Comparison of ENCODE assay signal across 17 cellular contexts in the genomic region with DNA sequence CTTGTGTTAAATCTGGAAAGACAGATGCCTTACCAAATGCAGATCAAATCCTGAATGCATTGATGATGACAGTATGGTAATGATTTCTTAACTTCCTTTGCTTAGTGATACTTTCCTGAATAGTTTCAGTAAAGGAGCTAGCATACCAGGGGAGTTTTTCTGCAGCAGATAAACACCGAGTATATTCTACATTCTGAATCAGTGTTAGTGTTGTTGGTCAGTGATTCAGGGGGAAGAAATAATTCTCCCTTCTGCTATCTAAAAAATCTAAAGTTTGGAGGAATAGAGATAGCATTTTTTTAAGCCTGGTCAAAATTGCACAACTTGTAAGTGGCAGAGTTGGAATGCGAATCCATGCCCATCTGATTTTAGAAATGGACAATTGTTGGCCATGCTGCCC.
"Had no signal": no experiment of that assay in that cellular context is flagged by ENCODE, and none has a peak within 500 bp of the region (broad histone marks: within the 10 kb centered on the region; RNA-seq: fewer than 3 reads in every experiment).

No MANE protein-coding gene starts in this region.

- H3K27me3 ChIP-seq: adrenal gland, thyroid gland had no signal

- H3K4me3 ChIP-seq: adrenal gland, lung, thyroid gland had no signal

- H3K27ac ChIP-seq: adrenal gland, thyroid gland had no signal

- H3K4me1 ChIP-seq: adrenal gland, thyroid gland had no signal

- ATAC-seq: effector memory CD8-positive, alpha-beta T cell; left lobe of liver had no signal

- H3K36me3 ChIP-seq: adrenal gland, thyroid gland had no signal

- H3K9me3 ChIP-seq: adrenal gland, thyroid gland had no signal

- DNase-seq: activated CD4-positive, alpha-beta T cell treated with anti-CD3 and anti-CD28 coated beads, Interleukin-2, amount 10 ng/mL, durations not matched to agents 24 days and 14 days; activated CD8-positive, alpha-beta memory T cell treated with anti-CD3 and anti-CD28 coated beads for 24 hours; activated CD8-positive, alpha-beta memory T cell treated with anti-CD3 and anti-CD28 coated beads, Interleukin-2, amount 50 U/mL, for 48 hours; activated gamma-delta T cell; adrenal gland; effector memory CD8-positive, alpha-beta T cell; head of caudate nucleus; kidney; stimulated activated CD4-positive, alpha-beta T cell treated with anti-CD3 and anti-CD28 coated beads, Interleukin-12 subunit alpha, Interleukin-12 subunit beta, amount 100 ng/mL, for 4 hours; stimulated activated CD4-positive, alpha-beta T cell treated with anti-CD3 and anti-CD28 coated beads, Interleukin-1b, Interleukin-23, amount 100 ng/mL, for 48 hours; stimulated activated CD8-positive, alpha-beta memory T cell treated with anti-CD3 and anti-CD28 coated beads, Interleukin-4, amount 100 ng/mL, for 48 hours; stimulated activated naive CD4-positive, alpha-beta T cell; T-helper 1 cell; T-helper 9 cell; thyroid gland had no signal
